In genomic region chr14:68282479-68283377, GRCh38 we compare ENCODE assay signal across 8 cellular contexts.
A peak's percentile ranks its signal among the peaks of the same experiment; 100 is the strongest.
DNase-seq lines count a peak whose midpoint lies in the region; ATAC-seq and TF ChIP-seq lines count a peak whose summit lies in the region.

No MANE protein-coding gene starts in this region.

- peak; percentile 89 for DNase-seq in GM12865 (ENCODE audit: low read depth)
- DNase-seq in T-helper 2 cell treated with Interferon-gamma antibody and Interleukin-4, amounts not matched to agents 5 μg/mL and 100 μg/mL, for 36 hours (ENCODE audit: low spot score) = peak; percentile 23
- no peak for DNase-seq in memory B cell (ENCODE audit: low spot score in 2 of 2)
- DNase-seq in kidney glomerular epithelial cell (lab: John Stamatoyannopoulos, UW) = no peak
- DNase-seq in HuH-7.5 (ENCODE audit: low spot score) = no peak
- no peak for DNase-seq in left cardiac atrium
- no peak for DNase-seq in nucleus accumbens (lab: John Stamatoyannopoulos, UW)

- ATAC-seq in HG02610 (IDR thresholded peaks at IDR 0.05; ENCODE audit: unreplicated experiment) = peak; percentile 44
- peak; percentile 60 for ATAC-seq in memory B cell (ENCODE audit: low read depth)
- no peak for ATAC-seq in left cardiac atrium

- no peaks in the 10 kb centered on the region for H3K27me3 Mint-ChIP-seq in T-helper 2 cell treated with Interferon-gamma antibody and Interleukin-4, amounts not matched to agents 5 μg/mL and 100 μg/mL, for 36 hours (ENCODE audit: low read depth)
- no peaks in the 10 kb centered on the region for H3K27me3 Mint-ChIP-seq in memory B cell

- peak overlapping the region; percentile 84 for H3K27ac Mint-ChIP-seq in T-helper 2 cell treated with Interferon-gamma antibody and Interleukin-4, amounts not matched to agents 5 μg/mL and 100 μg/mL, for 36 hours
- H3K27ac Mint-ChIP-seq in memory B cell = peak overlapping the region; percentile 98

- peaks cover 49% of the 10 kb centered on the region for H3K4me1 Mint-ChIP-seq in T-helper 2 cell treated with Interferon-gamma antibody and Interleukin-4, amounts not matched to agents 5 μg/mL and 100 μg/mL, for 36 hours (ENCODE audit: low read depth)
- peaks cover 76% of the 10 kb centered on the region for H3K4me1 Mint-ChIP-seq in memory B cell

- H3K36me3 Mint-ChIP-seq in T-helper 2 cell treated with Interferon-gamma antibody and Interleukin-4, amounts not matched to agents 5 μg/mL and 100 μg/mL, for 36 hours (ENCODE audit: low read depth) = peaks cover 7% of the 10 kb centered on the region
- no peaks in the 10 kb centered on the region for H3K36me3 Mint-ChIP-seq in memory B cell

- H3K9me3 Mint-ChIP-seq in T-helper 2 cell treated with Interferon-gamma antibody and Interleukin-4, amounts not matched to agents 5 μg/mL and 100 μg/mL, for 36 hours = no peaks in the 10 kb centered on the region
- H3K9me3 Mint-ChIP-seq in memory B cell = no peaks in the 10 kb centered on the region

- peak overlapping the region; percentile 18 for H3K4me3 Mint-ChIP-seq in T-helper 2 cell treated with Interferon-gamma antibody and Interleukin-4, amounts not matched to agents 5 μg/mL and 100 μg/mL, for 36 hours
- peak overlapping the region; percentile 66 for H3K4me3 Mint-ChIP-seq in memory B cell

- peak overlapping the region; percentile 4 for H3K4me3 ChIP-seq in GM12865 (ENCODE audit: low read depth, low read length)

- TF ChIP-seq CTCF in GM12865 (IDR thresholded peaks at IDR 0.05; ENCODE audit: insufficient read depth, low read depth, low read length, missing control alignments) = no peak

- intact Hi-C loops in left cardiac atrium (cut with DNase I) = no loop called here

Comparison
In these comparisons a context has a peak if more than half of its experiments do, and no peak if none do; other contexts are left out.
1. DNase-seq: peak in GM12865 (single experiment) and T-helper 2 cell treated with Interferon-gamma antibody and Interleukin-4, amounts not matched to agents 5 μg/mL and 100 μg/mL, for 36 hours (single experiment); none in memory B cell (0 of 2), kidney glomerular epithelial cell (single experiment), HuH-7.5 (single experiment), left cardiac atrium (single experiment) and nucleus accumbens (0 of 56).
2. ATAC-seq: peak in HG02610 (single experiment) and memory B cell (single experiment); none in left cardiac atrium (0 of 2).